ENCODE assay signal across 2 cellular contexts in genomic region chr2:61177727-61178549, GRCh38.
A peak's percentile ranks its signal among the peaks of the same experiment; 100 is the strongest.
TF ChIP-seq lines count a peak whose summit lies in the region.

No MANE protein-coding gene starts in this region.

TF ChIP-seq in IMR-90, 13 proteins besides CTCF, POLR2A, EP300 and RAD21:
- TF ChIP-seq, protein P1, sequence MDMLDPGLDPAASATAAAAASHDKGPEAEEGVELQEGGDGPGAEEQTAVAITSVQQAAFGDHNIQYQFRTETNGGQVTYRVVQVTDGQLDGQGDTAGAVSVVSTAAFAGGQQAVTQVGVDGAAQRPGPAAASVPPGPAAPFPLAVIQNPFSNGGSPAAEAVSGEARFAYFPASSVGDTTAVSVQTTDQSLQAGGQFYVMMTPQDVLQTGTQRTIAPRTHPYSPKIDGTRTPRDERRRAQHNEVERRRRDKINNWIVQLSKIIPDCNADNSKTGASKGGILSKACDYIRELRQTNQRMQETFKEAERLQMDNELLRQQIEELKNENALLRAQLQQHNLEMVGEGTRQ (IDR thresholded peaks at IDR 0.05; ENCODE audit: low read depth, low read length): no peak
- TF ChIP-seq FOS (IDR thresholded peaks at IDR 0.05; ENCODE audit: low read depth, low read length) (no peak), CEBPB (IDR thresholded peaks at IDR 0.05; ENCODE audit: low read depth, low read length) (no peak), RCOR1 (IDR thresholded peaks at IDR 0.05; ENCODE audit: insufficient replicate concordance, low read length) (no peak), MAZ (IDR thresholded peaks at IDR 0.05; ENCODE audit: borderline replicate concordance, low read depth, low read length) (no peak), MAFK (IDR thresholded peaks at IDR 0.05; ENCODE audit: low read depth, low read length) (no peak), BHLHE40 (IDR thresholded peaks at IDR 0.05; ENCODE audit: low read depth, low read length) (no peak), NFE2L2 (IDR thresholded peaks at IDR 0.05; ENCODE audit: low read depth, low read length) (no peak), RFX5 (IDR thresholded peaks at IDR 0.05; ENCODE audit: low read depth, low read length) (no peak), ELK1 (IDR thresholded peaks at IDR 0.05; ENCODE audit: borderline replicate concordance, low read depth, low read length) (no peak), MXI1 (IDR thresholded peaks at IDR 0.05; ENCODE audit: borderline replicate concordance, low read depth, low read length) (no peak), SMC3 (IDR thresholded peaks at IDR 0.05; ENCODE audit: low read depth, low read length) (no peak), CHD1 (IDR thresholded peaks at IDR 0.05; ENCODE audit: low read depth, low read length) (no peak)

TF ChIP-seq in H1, 55 proteins besides CTCF, POLR2A, EP300 and RAD21:
- peak; percentile 1 for TF ChIP-seq KDM4A (IDR thresholded peaks at IDR 0.05; ENCODE audit: low read depth, low read length, severe bottlenecking)
- TF ChIP-seq JUN (IDR thresholded peaks at IDR 0.05; ENCODE audit: low read depth, low read length): no peak
